Comparison of ENCODE assay signal across 7 cellular contexts in the genomic region with DNA sequence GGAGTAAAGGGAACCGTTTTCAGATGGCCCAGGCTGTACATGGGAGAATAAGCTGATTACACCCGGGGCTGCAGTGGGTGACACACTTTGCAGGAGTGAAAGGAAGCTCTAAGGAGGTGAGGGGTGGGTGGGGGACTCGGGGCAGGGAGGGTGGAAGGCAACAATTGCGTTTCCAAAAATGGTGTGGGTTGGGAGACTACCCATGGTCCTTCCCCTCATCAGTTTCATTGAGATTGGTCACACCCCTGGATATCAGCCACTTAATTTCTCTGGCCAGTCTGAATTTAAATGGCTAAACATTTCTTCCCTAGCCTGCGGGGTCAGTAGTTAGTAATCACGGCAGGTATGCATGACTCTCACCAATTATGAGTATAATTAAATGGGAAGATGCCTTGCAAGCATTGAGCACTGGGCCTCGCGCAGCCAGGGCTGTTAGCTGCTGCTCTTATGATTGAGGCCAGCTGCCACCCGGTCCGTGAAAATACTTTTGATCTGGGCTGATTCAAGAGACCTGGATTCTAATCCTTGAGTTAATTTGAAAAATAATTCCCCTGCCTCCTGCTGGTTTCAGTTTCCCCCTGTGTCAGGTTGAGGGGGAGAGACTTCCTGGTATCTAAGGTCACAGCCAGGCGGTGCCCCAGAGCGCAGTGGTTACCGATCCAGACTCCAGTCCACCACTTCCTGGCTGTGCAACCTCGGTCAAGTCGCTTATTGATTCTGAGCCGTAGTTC. TPM values are rescaled to one million over a fixed set of nuclear protein-coding genes. Genes with fewer than 3 reads are reported as not detected.
A peak's percentile ranks its signal among the peaks of the same experiment; 100 is the strongest.
DNase-seq lines count a peak whose midpoint lies in the region; ATAC-seq and TF ChIP-seq lines count a peak whose summit lies in the region.

No MANE protein-coding gene starts in this region.

- H3K27me3 ChIP-seq in H9 (ENCODE audit: insufficient read depth, low read length) (no peaks in the 10 kb centered on the region), OCI-LY1 (ENCODE audit: insufficient read depth, low read length) (no peaks in the 10 kb centered on the region), adrenal gland (no peaks in the 10 kb centered on the region)

- H3K36me3 ChIP-seq in OCI-LY1 (ENCODE audit: insufficient read depth, low read length) (peaks cover 15% of the 10 kb centered on the region; the same call in 1 of the 2 replicates), adrenal gland (replicated peaks in 1 of 2) (no peaks in the 10 kb centered on the region)

- H2AK5ac ChIP-seq in H9 (ENCODE audit: insufficient read length, low read length) = no peak overlapping the region

- no peaks in the 10 kb centered on the region for H3K9me3 Mint-ChIP-seq in H9

- peak overlapping the region; percentile 26 for H3K4me3 ChIP-seq in OCI-LY1 (ENCODE audit: low read depth, low read length, poor library complexity, severe bottlenecking)
- no peak overlapping the region for H3K4me3 ChIP-seq in adrenal gland

- H3K4ac ChIP-seq in H9 (ENCODE audit: low read depth, low read length) = no peak overlapping the region

- no peak overlapping the region for H2BK12ac ChIP-seq in H9 (ENCODE audit: insufficient read length, low read depth, low read length)

- H2BK20ac ChIP-seq in H9 (ENCODE audit: low read depth, low read length, poor library complexity, severe bottlenecking) = no peak overlapping the region

- no peaks in the 10 kb centered on the region for H3K9me2 ChIP-seq in OCI-LY1 (ENCODE audit: low read depth, low read length)

- H3K79me2 ChIP-seq in H9 (ENCODE audit: insufficient read depth, low read length) = peaks cover 9% of the 10 kb centered on the region; the same call in 1 of the 2 replicates
- H3K79me2 ChIP-seq in OCI-LY1 (ENCODE audit: insufficient read depth, low read length) = 0 out of 2 replicates have a peak, but pooled peaks cover 5% of the 10 kb centered on the region

- no peak overlapping the region for H4K91ac ChIP-seq in H9 (ENCODE audit: insufficient read length, low read depth, low read length)

- H2BK5ac ChIP-seq in H9 (ENCODE audit: insufficient read length, low read length) = no peak overlapping the region

- H3K36me3 Mint-ChIP-seq in H9 (ENCODE audit: insufficient read depth in 1 of 3, low read depth in 3 of 3) = peaks cover 4 to 7% (median 5%) of the 10 kb centered on the region in 3 experiments; a peak in 4 of 7 replicates

- no peak for TF ChIP-seq CTCF in H9 (conservative IDR thresholded peaks at IDR 0.05)
- peak; percentile 27; the same call in 1 of the 2 replicates for TF ChIP-seq CTCF in OCI-LY1 (IDR thresholded peaks at IDR 0.05; ENCODE audit: low read length)
- TF ChIP-seq CTCF in adrenal gland (IDR thresholded peaks at IDR 0.05) = no peak

- no peak overlapping the region for H3K27ac ChIP-seq in H9 (ENCODE audit: insufficient read length, low read depth, low read length)
- H3K27ac ChIP-seq in OCI-LY1 (ENCODE audit: low read depth, low read length, poor library complexity, severe bottlenecking) = peak overlapping the region; percentile 96
- peak overlapping the region in 3 of 5 donors; percentile 10 to 46 (median 17) for H3K27ac ChIP-seq in adrenal gland

- no peaks in the 10 kb centered on the region; the same call in 1 of the 2 replicates for H3F3A ChIP-seq in OCI-LY1 (ENCODE audit: insufficient read depth, low read length)

- no peak overlapping the region for H3T11ph ChIP-seq in H9 (ENCODE audit: low read length)

- peak overlapping the region; percentile 45 to 84 (median 59); a peak in 5 of 7 replicates for H3K27ac Mint-ChIP-seq in H9

- no peak overlapping the region for H4K8ac ChIP-seq in H9 (replicated peaks; ENCODE audit: insufficient read length, low read depth, low read length)

- H3K14ac ChIP-seq in H9 (ENCODE audit: insufficient read depth, low read length) = no peak overlapping the region

- H3K9ac ChIP-seq in H9 (ENCODE audit: extremely low read depth, insufficient read length, low read length) (no peak overlapping the region), OCI-LY1 (ENCODE audit: low read length) (peak overlapping the region; percentile 29; the same call in 1 of the 2 replicates)

- H3K4me2 ChIP-seq in H9 (ENCODE audit: insufficient read depth, insufficient read length, low read length) = no peak overlapping the region
- peak overlapping the region; percentile 38 for H3K4me2 ChIP-seq in OCI-LY1 (ENCODE audit: low read length)

- no peaks in the 10 kb centered on the region for H4K20me1 ChIP-seq in H9 (ENCODE audit: control insufficient read depth, insufficient read depth, insufficient read length)
- H4K20me1 ChIP-seq in OCI-LY1 (ENCODE audit: insufficient read depth, low read length) = no peaks in the 10 kb centered on the region

- H3K27me3 Mint-ChIP-seq in H9 (ENCODE audit: low read depth) = no peaks in the 10 kb centered on the region; the same call in 1 of the 2 replicates

- H2BK15ac ChIP-seq in H9 (ENCODE audit: low read depth, low read length) = no peak overlapping the region

- H3K4me3 Mint-ChIP-seq in H9 = peak overlapping the region in 1 of 2 experiments; percentile 50; a peak in 2 of 5 replicates

- H3K4me1 Mint-ChIP-seq in H9 = peaks cover 56 to 63% of the 10 kb centered on the region in 2 experiments

- ATAC-seq in GM18520 (IDR thresholded peaks at IDR 0.05; ENCODE audit: unreplicated experiment) = peak; percentile 38
- ATAC-seq in stimulated activated naive CD8-positive, alpha-beta T cell treated with anti-CD3 and anti-CD28 coated beads, Interleukin-15, Interleukin-2, amounts not matched to agents 100 U/mL and 50 U/mL, for 24 hours = peak; percentile 58
- no peak for ATAC-seq in esophagus mucosa

- H2AFZ ChIP-seq in H9 (ENCODE audit: low read length) (no peak overlapping the region), OCI-LY1 (ENCODE audit: low read length) (no peak overlapping the region)

- no peak for TF ChIP-seq POLR2A in adrenal gland (IDR thresholded peaks at IDR 0.05)

- no peak overlapping the region for H3K56ac ChIP-seq in H9 (ENCODE audit: insufficient read length, low read depth, low read length)

- H3K79me1 ChIP-seq in H9 (ENCODE audit: insufficient read depth, low read depth, low read length, poor library complexity, severe bottlenecking) = peaks cover 9% of the 10 kb centered on the region

- H4K5ac ChIP-seq in H9 (ENCODE audit: insufficient read length, low read depth, low read length) = no peak overlapping the region

- no peak overlapping the region for H3K18ac ChIP-seq in H9 (ENCODE audit: insufficient read length, low read depth, low read length)

- H3K4me1 ChIP-seq in H9 (ENCODE audit: insufficient read depth, low read length) (peaks cover 21% of the 10 kb centered on the region), OCI-LY1 (ENCODE audit: insufficient read depth, low read length, severe bottlenecking) (peaks cover 81% of the 10 kb centered on the region), adrenal gland (replicated peaks in 1 of 2) (peaks cover 17 to 52% of the 10 kb centered on the region in 2 donors)

- H3K9me3 ChIP-seq in H9 (ENCODE audit: control insufficient read depth, low read depth, low read length) (no peaks in the 10 kb centered on the region), OCI-LY1 (ENCODE audit: low read length) (no peaks in the 10 kb centered on the region), adrenal gland (replicated peaks in 1 of 3) (no peaks in the 10 kb centered on the region)

- DNase-seq in H9 (no peak), adrenal gland (no peak), NCI-H187 treated with DMSO at 0.1 percent for 48 hours (lab: John Stamatoyannopoulos, UW) (no peak)
- DNase-seq in stimulated activated naive CD8-positive, alpha-beta T cell treated with anti-CD3 and anti-CD28 coated beads, Interleukin-15, Interleukin-2, amounts not matched to agents 100 U/mL and 50 U/mL, for 24 hours = peak; percentile 62

- WGBS in H9 (ENCODE audit: extremely low coverage, insufficient read length, low lambda C conversion rate) = no CpG with 5 or more reads among the region's 16 CpGs
- 65 to 75% (median 70%) methylated on average over 15 to 16 of the region's 16 CpGs for WGBS in adrenal gland, 4 donors

- H2BK120ac ChIP-seq in H9 (ENCODE audit: low read depth, low read length, poor library complexity, severe bottlenecking) = no peak overlapping the region

- intact Hi-C loops in adrenal gland (cut with DNase I) = no loop called here

- no peaks in the 10 kb centered on the region for H3K23me2 ChIP-seq in H9 (ENCODE audit: insufficient read length, low read depth, low read length, poor library complexity, severe bottlenecking)

- H3K23ac ChIP-seq in H9 (ENCODE audit: insufficient read length, low read depth, low read length) = no peak overlapping the region

RNA-seq across cellular contexts. Expression of gene SLC6A6, which starts 23.3 kb away (rescaled TPM):
- 70.8 and 72.6 TPM in 2 replicates for total RNA-seq in H9 (2021)
- 100 to 1,000 TPM in 3 of 8 donors, 10 to 100 TPM in 5; 71.8 to 197 (median 90.6) TPM for total RNA-seq in adrenal gland
- polyA plus RNA-seq in adrenal gland = 10 to 100 TPM; 10.6 to 80.8 (median 13.0) TPM
- total RNA-seq in esophagus mucosa = 11.0 TPM
